In the genomic region with DNA sequence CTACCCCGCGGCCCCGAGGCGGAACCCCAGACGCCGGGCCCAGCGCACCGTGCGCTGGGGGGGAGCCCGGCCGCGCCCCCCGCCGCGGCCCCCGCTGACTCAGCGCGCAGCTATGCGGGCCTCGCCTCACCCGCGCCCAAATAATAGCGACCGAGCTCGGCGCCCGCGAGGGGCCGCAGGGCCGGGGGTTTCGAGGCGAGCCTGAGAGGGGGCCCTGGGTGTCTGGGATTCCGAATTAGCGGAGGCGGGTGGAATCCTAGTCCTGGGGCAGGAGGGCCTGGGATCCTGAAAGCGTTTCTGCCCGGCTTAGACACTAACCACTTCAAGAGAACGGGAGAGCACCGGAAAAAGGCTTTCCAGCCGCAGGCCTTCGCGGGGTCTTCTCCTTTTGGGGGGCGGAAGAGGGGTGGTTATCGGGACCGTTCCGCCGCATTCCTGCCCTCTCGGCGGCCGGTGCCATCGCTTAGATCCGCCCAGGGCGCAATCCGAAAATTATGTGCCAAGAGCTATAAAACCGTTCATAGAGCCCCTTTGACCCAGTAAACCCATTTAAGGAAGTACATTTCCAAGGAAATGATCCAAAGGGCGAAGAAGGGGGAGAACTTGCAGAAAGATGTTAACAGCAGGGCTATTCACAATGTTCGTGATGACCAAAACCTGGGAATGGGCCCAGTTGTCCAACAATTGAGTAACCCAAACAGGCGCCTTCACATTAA, we compare ENCODE assay signal across 1 cellular context.
A peak's percentile ranks its signal among the peaks of the same experiment; 100 is the strongest.
TF ChIP-seq lines count a peak whose summit lies in the region.

No MANE protein-coding gene starts in this region.

TF ChIP-seq in HepG2, 621 proteins besides CTCF, POLR2A, EP300 and RAD21 (continued from another document and continues in another):
- TF ChIP-seq, protein P1, sequence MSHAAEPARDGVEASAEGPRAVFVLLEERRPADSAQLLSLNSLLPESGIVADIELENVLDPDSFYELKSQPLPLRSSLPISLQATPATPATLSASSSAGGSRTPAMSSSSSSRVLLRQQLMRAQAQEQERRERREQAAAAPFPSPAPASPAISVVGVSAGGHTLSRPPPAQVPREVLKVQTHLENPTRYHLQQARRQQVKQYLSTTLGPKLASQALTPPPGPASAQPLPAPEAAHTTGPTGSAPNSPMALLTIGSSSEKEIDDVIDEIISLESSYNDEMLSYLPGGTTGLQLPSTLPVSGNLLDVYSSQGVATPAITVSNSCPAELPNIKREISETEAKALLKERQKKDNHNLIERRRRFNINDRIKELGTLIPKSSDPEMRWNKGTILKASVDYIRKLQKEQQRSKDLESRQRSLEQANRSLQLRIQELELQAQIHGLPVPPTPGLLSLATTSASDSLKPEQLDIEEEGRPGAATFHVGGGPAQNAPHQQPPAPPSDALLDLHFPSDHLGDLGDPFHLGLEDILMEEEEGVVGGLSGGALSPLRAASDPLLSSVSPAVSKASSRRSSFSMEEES (CRISPR knock-in tag; IDR thresholded peaks at IDR 0.05), result peak; percentile 13; the same call in 1 of the 2 replicates
- no peak for TF ChIP-seq ZNF839 (CRISPR knock-in tag; IDR thresholded peaks at IDR 0.05; ENCODE audit: borderline replicate concordance)
- no peak for TF ChIP-seq SRSF9 (IDR thresholded peaks at IDR 0.05; ENCODE audit: borderline replicate concordance, insufficient read depth, low read depth, low read length, poor library complexity, severe bottlenecking)
- TF ChIP-seq MED8 (CRISPR knock-in tag; IDR thresholded peaks at IDR 0.05; ENCODE audit: insufficient replicate concordance), result no peak
- no peak for TF ChIP-seq FOXO1 (CRISPR knock-in tag; IDR thresholded peaks at IDR 0.05)
- no peak for TF ChIP-seq ZMYM2 (CRISPR knock-in tag; IDR thresholded peaks at IDR 0.05)
- 0 out of 2 replicates have a peak, but pooled peaks have one; percentile 14 for TF ChIP-seq GFI1 (CRISPR knock-in tag; IDR thresholded peaks at IDR 0.05; ENCODE audit: borderline replicate concordance)
- TF ChIP-seq, protein P2, sequence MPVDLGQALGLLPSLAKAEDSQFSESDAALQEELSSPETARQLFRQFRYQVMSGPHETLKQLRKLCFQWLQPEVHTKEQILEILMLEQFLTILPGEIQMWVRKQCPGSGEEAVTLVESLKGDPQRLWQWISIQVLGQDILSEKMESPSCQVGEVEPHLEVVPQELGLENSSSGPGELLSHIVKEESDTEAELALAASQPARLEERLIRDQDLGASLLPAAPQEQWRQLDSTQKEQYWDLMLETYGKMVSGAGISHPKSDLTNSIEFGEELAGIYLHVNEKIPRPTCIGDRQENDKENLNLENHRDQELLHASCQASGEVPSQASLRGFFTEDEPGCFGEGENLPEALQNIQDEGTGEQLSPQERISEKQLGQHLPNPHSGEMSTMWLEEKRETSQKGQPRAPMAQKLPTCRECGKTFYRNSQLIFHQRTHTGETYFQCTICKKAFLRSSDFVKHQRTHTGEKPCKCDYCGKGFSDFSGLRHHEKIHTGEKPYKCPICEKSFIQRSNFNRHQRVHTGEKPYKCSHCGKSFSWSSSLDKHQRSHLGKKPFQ (CRISPR knock-in tag; IDR thresholded peaks at IDR 0.05; ENCODE audit: insufficient replicate concordance), result no peak
- TF ChIP-seq IKZF4 (CRISPR knock-in tag; IDR thresholded peaks at IDR 0.05; ENCODE audit: borderline replicate concordance, low read depth, not compliant biosample characterization), result peak; percentile 62
- TF ChIP-seq, protein P3, sequence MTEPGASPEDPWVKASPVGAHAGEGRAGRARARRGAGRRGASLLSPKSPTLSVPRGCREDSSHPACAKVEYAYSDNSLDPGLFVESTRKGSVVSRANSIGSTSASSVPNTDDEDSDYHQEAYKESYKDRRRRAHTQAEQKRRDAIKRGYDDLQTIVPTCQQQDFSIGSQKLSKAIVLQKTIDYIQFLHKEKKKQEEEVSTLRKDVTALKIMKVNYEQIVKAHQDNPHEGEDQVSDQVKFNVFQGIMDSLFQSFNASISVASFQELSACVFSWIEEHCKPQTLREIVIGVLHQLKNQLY (CRISPR knock-in tag; IDR thresholded peaks at IDR 0.05), result no peak
- TF ChIP-seq ZNF326 (CRISPR knock-in tag; IDR thresholded peaks at IDR 0.05; ENCODE audit: borderline replicate concordance), result no peak
- TF ChIP-seq, protein P4, sequence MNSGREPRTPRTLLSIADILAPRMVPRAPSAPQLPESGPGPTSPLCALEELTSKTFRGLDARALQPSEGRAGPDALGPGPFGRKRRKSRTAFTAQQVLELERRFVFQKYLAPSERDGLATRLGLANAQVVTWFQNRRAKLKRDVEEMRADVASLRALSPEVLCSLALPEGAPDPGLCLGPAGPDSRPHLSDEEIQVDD (CRISPR knock-in tag; IDR thresholded peaks at IDR 0.05; ENCODE audit: borderline replicate concordance), result no peak
- TF ChIP-seq MIER2 (CRISPR knock-in tag; IDR thresholded peaks at IDR 0.05), result no peak
- TF ChIP-seq, protein P5, sequence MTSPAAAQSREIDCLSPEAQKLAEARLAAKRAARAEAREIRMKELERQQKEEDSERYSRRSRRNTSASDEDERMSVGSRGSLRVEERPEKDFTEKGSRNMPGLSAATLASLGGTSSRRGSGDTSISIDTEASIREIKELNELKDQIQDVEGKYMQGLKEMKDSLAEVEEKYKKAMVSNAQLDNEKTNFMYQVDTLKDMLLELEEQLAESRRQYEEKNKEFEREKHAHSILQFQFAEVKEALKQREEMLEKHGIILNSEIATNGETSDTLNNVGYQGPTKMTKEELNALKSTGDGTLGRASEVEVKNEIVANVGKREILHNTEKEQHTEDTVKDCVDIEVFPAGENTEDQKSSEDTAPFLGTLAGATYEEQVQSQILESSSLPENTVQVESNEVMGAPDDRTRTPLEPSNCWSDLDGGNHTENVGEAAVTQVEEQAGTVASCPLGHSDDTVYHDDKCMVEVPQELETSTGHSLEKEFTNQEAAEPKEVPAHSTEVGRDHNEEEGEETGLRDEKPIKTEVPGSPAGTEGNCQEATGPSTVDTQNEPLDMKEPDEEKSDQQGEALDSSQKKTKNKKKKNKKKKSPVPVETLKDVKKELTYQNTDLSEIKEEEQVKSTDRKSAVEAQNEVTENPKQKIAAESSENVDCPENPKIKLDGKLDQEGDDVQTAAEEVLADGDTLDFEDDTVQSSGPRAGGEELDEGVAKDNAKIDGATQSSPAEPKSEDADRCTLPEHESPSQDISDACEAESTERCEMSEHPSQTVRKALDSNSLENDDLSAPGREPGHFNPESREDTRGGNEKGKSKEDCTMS (CRISPR knock-in tag; conservative IDR thresholded peaks at IDR 0.05), result no peak
- peak; percentile 63 for TF ChIP-seq TBX2 (CRISPR knock-in tag; IDR thresholded peaks at IDR 0.05; ENCODE audit: borderline replicate concordance)
- 0 out of 2 replicates have a peak, but pooled peaks have one; percentile 48 for TF ChIP-seq ATF7-NPFF (CRISPR knock-in tag; IDR thresholded peaks at IDR 0.05; ENCODE audit: low read depth)
- TF ChIP-seq ZBTB42 (CRISPR knock-in tag; IDR thresholded peaks at IDR 0.05), result no peak
- peak; percentile 71; the same call in 1 of the 2 replicates for TF ChIP-seq LCORL (IDR thresholded peaks at IDR 0.05)
- TF ChIP-seq LCORL (CRISPR knock-in tag; IDR thresholded peaks at IDR 0.05), result peak; percentile 76
- no peak for TF ChIP-seq PRMT3 (CRISPR knock-in tag; IDR thresholded peaks at IDR 0.05; ENCODE audit: borderline replicate concordance, low read depth)
- TF ChIP-seq ZNF441 (CRISPR knock-in tag; IDR thresholded peaks at IDR 0.05; ENCODE audit: borderline replicate concordance), result peak; percentile 8; the same call in 1 of the 2 replicates
- no peak for TF ChIP-seq MTF1 (CRISPR knock-in tag; IDR thresholded peaks at IDR 0.05)
- TF ChIP-seq, protein P6, sequence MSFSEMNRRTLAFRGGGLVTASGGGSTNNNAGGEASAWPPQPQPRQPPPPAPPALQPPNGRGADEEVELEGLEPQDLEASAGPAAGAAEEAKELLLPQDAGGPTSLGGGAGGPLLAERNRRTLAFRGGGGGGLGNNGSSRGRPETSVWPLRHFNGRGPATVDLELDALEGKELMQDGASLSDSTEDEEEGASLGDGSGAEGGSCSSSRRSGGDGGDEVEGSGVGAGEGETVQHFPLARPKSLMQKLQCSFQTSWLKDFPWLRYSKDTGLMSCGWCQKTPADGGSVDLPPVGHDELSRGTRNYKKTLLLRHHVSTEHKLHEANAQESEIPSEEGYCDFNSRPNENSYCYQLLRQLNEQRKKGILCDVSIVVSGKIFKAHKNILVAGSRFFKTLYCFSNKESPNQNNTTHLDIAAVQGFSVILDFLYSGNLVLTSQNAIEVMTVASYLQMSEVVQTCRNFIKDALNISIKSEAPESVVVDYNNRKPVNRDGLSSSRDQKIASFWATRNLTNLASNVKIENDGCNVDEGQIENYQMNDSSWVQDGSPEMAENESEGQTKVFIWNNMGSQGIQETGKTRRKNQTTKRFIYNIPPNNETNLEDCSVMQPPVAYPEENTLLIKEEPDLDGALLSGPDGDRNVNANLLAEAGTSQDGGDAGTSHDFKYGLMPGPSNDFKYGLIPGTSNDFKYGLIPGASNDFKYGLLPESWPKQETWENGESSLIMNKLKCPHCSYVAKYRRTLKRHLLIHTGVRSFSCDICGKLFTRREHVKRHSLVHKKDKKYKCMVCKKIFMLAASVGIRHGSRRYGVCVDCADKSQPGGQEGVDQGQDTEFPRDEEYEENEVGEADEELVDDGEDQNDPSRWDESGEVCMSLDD (CRISPR knock-in tag; IDR thresholded peaks at IDR 0.05; ENCODE audit: borderline replicate concordance), result peak; percentile 85
- no peak; a peak in 1 of 4 replicates for TF ChIP-seq KLF16 (CRISPR knock-in tag; IDR thresholded peaks at IDR 0.05)
- TF ChIP-seq ZNF33A (CRISPR knock-in tag; IDR thresholded peaks at IDR 0.05; ENCODE audit: borderline replicate concordance), result no peak
- TF ChIP-seq NCOA2 (CRISPR knock-in tag; IDR thresholded peaks at IDR 0.05), result 0 out of 2 replicates have a peak, but pooled peaks have one; percentile 7
- TF ChIP-seq ZSCAN30 (CRISPR knock-in tag; IDR thresholded peaks at IDR 0.05), result no peak
- TF ChIP-seq, protein P7, sequence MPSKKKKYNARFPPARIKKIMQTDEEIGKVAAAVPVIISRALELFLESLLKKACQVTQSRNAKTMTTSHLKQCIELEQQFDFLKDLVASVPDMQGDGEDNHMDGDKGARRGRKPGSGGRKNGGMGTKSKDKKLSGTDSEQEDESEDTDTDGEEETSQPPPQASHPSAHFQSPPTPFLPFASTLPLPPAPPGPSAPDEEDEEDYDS (CRISPR knock-in tag; IDR thresholded peaks at IDR 0.05), result no peak; the same call in none of the 2 replicates
- TF ChIP-seq SALL1 (CRISPR knock-in tag; IDR thresholded peaks at IDR 0.05), result peak; percentile 64; the same call in 1 of the 2 replicates
- TF ChIP-seq PAWR (CRISPR knock-in tag; IDR thresholded peaks at IDR 0.05; ENCODE audit: borderline replicate concordance), result no peak
- TF ChIP-seq ZNF253 (CRISPR knock-in tag; IDR thresholded peaks at IDR 0.05; ENCODE audit: borderline replicate concordance), result no peak
- TF ChIP-seq SUZ12 (IDR thresholded peaks at IDR 0.05; ENCODE audit: low read depth, low read length), result no peak
- peak; percentile 83 for TF ChIP-seq AGO1 (IDR thresholded peaks at IDR 0.05; ENCODE audit: low read depth, low read length, poor library complexity, severe bottlenecking)
- TF ChIP-seq, protein P8, sequence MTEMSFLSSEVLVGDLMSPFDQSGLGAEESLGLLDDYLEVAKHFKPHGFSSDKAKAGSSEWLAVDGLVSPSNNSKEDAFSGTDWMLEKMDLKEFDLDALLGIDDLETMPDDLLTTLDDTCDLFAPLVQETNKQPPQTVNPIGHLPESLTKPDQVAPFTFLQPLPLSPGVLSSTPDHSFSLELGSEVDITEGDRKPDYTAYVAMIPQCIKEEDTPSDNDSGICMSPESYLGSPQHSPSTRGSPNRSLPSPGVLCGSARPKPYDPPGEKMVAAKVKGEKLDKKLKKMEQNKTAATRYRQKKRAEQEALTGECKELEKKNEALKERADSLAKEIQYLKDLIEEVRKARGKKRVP (CRISPR knock-in tag; IDR thresholded peaks at IDR 0.05), result no peak
- TF ChIP-seq TCF7L2 (IDR thresholded peaks at IDR 0.05; ENCODE audit: low read depth, low read length), result no peak
- no peak for TF ChIP-seq ZFP41 (CRISPR knock-in tag; IDR thresholded peaks at IDR 0.05; ENCODE audit: borderline replicate concordance)
- TF ChIP-seq FOXC1 (CRISPR knock-in tag; IDR thresholded peaks at IDR 0.05; ENCODE audit: borderline replicate concordance), result 0 out of 2 replicates have a peak, but pooled peaks have one; percentile 71
- no peak for TF ChIP-seq KDM1A (CRISPR knock-in tag; IDR thresholded peaks at IDR 0.05)
- 0 out of 2 replicates have a peak, but pooled peaks have one; percentile 10 for TF ChIP-seq RELA (CRISPR knock-in tag; IDR thresholded peaks at IDR 0.05)
- TF ChIP-seq ZNF83 (CRISPR knock-in tag; IDR thresholded peaks at IDR 0.05; ENCODE audit: borderline replicate concordance), result no peak
- TF ChIP-seq ZNF615 (CRISPR knock-in tag; IDR thresholded peaks at IDR 0.05; ENCODE audit: borderline replicate concordance), result no peak
- TF ChIP-seq, protein P9, sequence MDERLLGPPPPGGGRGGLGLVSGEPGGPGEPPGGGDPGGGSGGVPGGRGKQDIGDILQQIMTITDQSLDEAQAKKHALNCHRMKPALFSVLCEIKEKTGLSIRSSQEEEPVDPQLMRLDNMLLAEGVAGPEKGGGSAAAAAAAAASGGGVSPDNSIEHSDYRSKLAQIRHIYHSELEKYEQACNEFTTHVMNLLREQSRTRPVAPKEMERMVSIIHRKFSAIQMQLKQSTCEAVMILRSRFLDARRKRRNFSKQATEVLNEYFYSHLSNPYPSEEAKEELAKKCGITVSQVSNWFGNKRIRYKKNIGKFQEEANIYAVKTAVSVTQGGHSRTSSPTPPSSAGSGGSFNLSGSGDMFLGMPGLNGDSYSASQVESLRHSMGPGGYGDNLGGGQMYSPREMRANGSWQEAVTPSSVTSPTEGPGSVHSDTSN (CRISPR knock-in tag; IDR thresholded peaks at IDR 0.05), result no peak
- TF ChIP-seq WIZ (CRISPR knock-in tag; IDR thresholded peaks at IDR 0.05), result no peak
- TF ChIP-seq KDM3A (CRISPR knock-in tag; IDR thresholded peaks at IDR 0.05; ENCODE audit: low read depth), result 0 out of 2 replicates have a peak, but pooled peaks have one; percentile 18
- TF ChIP-seq ZNF446 (CRISPR knock-in tag; IDR thresholded peaks at IDR 0.05), result 0 out of 2 replicates have a peak, but pooled peaks have one; percentile 46
- TF ChIP-seq, protein P10, sequence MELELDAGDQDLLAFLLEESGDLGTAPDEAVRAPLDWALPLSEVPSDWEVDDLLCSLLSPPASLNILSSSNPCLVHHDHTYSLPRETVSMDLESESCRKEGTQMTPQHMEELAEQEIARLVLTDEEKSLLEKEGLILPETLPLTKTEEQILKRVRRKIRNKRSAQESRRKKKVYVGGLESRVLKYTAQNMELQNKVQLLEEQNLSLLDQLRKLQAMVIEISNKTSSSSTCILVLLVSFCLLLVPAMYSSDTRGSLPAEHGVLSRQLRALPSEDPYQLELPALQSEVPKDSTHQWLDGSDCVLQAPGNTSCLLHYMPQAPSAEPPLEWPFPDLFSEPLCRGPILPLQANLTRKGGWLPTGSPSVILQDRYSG (CRISPR knock-in tag; IDR thresholded peaks at IDR 0.05), result no peak
- TF ChIP-seq GTF3A (CRISPR knock-in tag; conservative IDR thresholded peaks at IDR 0.05), result 0 out of 2 replicates have a peak, but pooled peaks have one; percentile 27
- TF ChIP-seq, protein P11, sequence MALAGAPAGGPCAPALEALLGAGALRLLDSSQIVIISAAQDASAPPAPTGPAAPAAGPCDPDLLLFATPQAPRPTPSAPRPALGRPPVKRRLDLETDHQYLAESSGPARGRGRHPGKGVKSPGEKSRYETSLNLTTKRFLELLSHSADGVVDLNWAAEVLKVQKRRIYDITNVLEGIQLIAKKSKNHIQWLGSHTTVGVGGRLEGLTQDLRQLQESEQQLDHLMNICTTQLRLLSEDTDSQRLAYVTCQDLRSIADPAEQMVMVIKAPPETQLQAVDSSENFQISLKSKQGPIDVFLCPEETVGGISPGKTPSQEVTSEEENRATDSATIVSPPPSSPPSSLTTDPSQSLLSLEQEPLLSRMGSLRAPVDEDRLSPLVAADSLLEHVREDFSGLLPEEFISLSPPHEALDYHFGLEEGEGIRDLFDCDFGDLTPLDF (CRISPR knock-in tag; IDR thresholded peaks at IDR 0.05), result no peak; the same call in 1 of the 2 replicates
